In the genomic region with DNA sequence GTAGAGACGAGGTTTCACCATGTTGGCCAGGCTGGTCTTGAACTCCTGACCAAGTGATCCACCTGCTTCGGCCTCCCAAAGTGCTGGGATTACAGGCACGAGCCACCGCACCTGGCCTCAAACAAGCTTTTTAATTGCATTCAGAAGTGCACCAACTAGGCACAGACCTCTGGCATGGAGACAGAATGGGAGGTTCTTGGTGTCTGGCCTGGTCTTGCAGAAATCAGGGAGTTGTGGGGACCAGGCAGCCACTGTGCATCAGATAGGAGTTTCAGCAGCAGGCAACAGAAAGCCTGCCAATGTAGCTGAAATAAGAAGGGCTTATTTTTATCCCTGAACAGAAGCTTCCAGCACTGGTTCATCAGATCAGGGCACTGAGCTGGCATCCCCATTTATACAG, we compare ENCODE assay signal across 28 cellular contexts. TPM values are rescaled to one million over a fixed set of nuclear protein-coding genes. Genes with fewer than 3 reads are reported as not detected.
A peak's percentile ranks its signal among the peaks of the same experiment; 100 is the strongest.
DNase-seq lines count a peak whose midpoint lies in the region; ATAC-seq and TF ChIP-seq lines count a peak whose summit lies in the region.
"Had no signal": no experiment of that assay in that cellular context is flagged by ENCODE, and none has a peak within 500 bp of the region (broad histone marks: within the 10 kb centered on the region; RNA-seq: fewer than 3 reads in every experiment).

No MANE protein-coding gene starts in this region.

- H2AK5ac ChIP-seq in neuronal stem cell (ENCODE audit: low read depth, low read length): no peak overlapping the region

- peak overlapping the region in 7 of 11 experiments; percentile 38 to 84 (median 75); a peak in 10 of 22 replicates for H3K9ac ChIP-seq in BLaER1 treated with 17β-estradiol and CSF1 and Interleukin-3, amounts not matched to agents 10 nM and 100 nM
- peak overlapping the region; percentile 25 for H3K9ac ChIP-seq in Karpas-422 (ENCODE audit: low read length)
- H3K9ac ChIP-seq in SU-DHL-6 (ENCODE audit: low read length): peak overlapping the region; percentile 64
- no peak overlapping the region for H3K9ac ChIP-seq in neuronal stem cell (ENCODE audit: low read depth, low read length, poor library complexity)

- peak overlapping the region in 8 of 11 experiments; percentile 38 to 97 (median 84); a peak in 15 of 22 replicates for H3K27ac ChIP-seq in BLaER1 treated with 17β-estradiol and CSF1 and Interleukin-3, amounts not matched to agents 10 nM and 100 nM
- H3K27ac ChIP-seq in Karpas-422 (ENCODE audit: low read length): peak overlapping the region; percentile 57
- peak overlapping the region; percentile 99 for H3K27ac ChIP-seq in SU-DHL-6 (ENCODE audit: low read depth, low read length)
- no peak overlapping the region for H3K27ac ChIP-seq in neuronal stem cell (replicated peaks; ENCODE audit: low read length)
- H3K27ac ChIP-seq: epithelial cell of prostate, HL-60, SJCRH30, uterus had no signal

- H3K14ac ChIP-seq in neuronal stem cell (ENCODE audit: low read length): no peak overlapping the region

- POLR2A ChIA-PET in Caco-2 (lab: Charles Lee): no interaction called here

- no peak overlapping the region for H4K91ac ChIP-seq in neuronal stem cell (ENCODE audit: low read depth, low read length, poor library complexity)

- CTCF ChIA-PET in Caco-2 (lab: Charles Lee): no interaction called here

- no peak overlapping the region for H3K4me3 Mint-ChIP-seq in Caco-2 (ENCODE audit: unreplicated experiment)
- H3K4me3 Mint-ChIP-seq: activated naive CD8-positive, alpha-beta T cell; CD4-positive, alpha-beta T cell; HFFc6; memory B cell; natural killer cell had no signal

- no peaks in the 10 kb centered on the region; a peak in 1 of 22 replicates for H3K27me3 ChIP-seq in BLaER1 treated with 17β-estradiol and CSF1 and Interleukin-3, amounts not matched to agents 10 nM and 100 nM
- H3K27me3 ChIP-seq in Karpas-422 (ENCODE audit: low read length) (no peaks in the 10 kb centered on the region), SU-DHL-6 (ENCODE audit: low read length) (no peaks in the 10 kb centered on the region), neuronal stem cell (ENCODE audit: control insufficient read depth in 3 of 3, insufficient read depth in 3 of 3, low read depth in 1 of 3, low read length in 3 of 3) (peaks cover 0 to 7% (median 0%) of the 10 kb centered on the region in 3 experiments), Caco-2 (replicated peaks; ENCODE audit: control insufficient read depth, insufficient read depth, low read length) (no peaks in the 10 kb centered on the region)
- H3K27me3 ChIP-seq: uterus had no signal

- H3K4me3 ChIP-seq in BLaER1 treated with 17β-estradiol and CSF1 and Interleukin-3, amounts not matched to agents 10 nM and 100 nM: no peak overlapping the region
- H3K4me3 ChIP-seq in Karpas-422 (ENCODE audit: low read length) (no peak overlapping the region), SU-DHL-6 (ENCODE audit: insufficient read depth, low read length, poor library complexity, severe bottlenecking) (no peak overlapping the region), neuronal stem cell (ENCODE audit: low read length in 2 of 2) (no peak overlapping the region), Caco-2 (ENCODE audit: low read depth, low read length) (no peak overlapping the region)
- H3K4me3 ChIP-seq: SJCRH30, skin epidermis, uterus had no signal

- no peaks in the 10 kb centered on the region for H3K36me3 Mint-ChIP-seq in Caco-2 (ENCODE audit: insufficient read depth, unreplicated experiment)
- H3K36me3 Mint-ChIP-seq: activated naive CD8-positive, alpha-beta T cell; natural killer cell had no signal

- no peaks in the 10 kb centered on the region for H3K36me3 ChIP-seq in BLaER1 treated with 17β-estradiol and CSF1 and Interleukin-3, amounts not matched to agents 10 nM and 100 nM
- H3K36me3 ChIP-seq in Karpas-422 (ENCODE audit: insufficient read depth, low read length) (no peaks in the 10 kb centered on the region), SU-DHL-6 (ENCODE audit: low read length) (no peaks in the 10 kb centered on the region), neuronal stem cell (replicated peaks in 1 of 2; ENCODE audit: control insufficient read depth in 2 of 2, insufficient read depth in 2 of 2, low read length in 2 of 2) (no peaks in the 10 kb centered on the region), Caco-2 (ENCODE audit: control insufficient read depth, insufficient read depth, low read length) (no peaks in the 10 kb centered on the region)
- H3K36me3 ChIP-seq: SJCRH30, uterus had no signal

- intact Hi-C loops in Caco-2 (cut with micrococcal nuclease; ENCODE audit: unreplicated experiment): no loop called here

- no peak overlapping the region for H3K18ac ChIP-seq in neuronal stem cell (ENCODE audit: low read length)

- H3K4me1 Mint-ChIP-seq in Caco-2 (ENCODE audit: low read depth, unreplicated experiment): peaks cover 22% of the 10 kb centered on the region

- no peak overlapping the region for H2BK12ac ChIP-seq in neuronal stem cell (ENCODE audit: low read length)

- no peak overlapping the region for H2BK120ac ChIP-seq in neuronal stem cell (ENCODE audit: low read depth, low read length)

- no peaks in the 10 kb centered on the region for H3K9me3 ChIP-seq in BLaER1 treated with 17β-estradiol and CSF1 and Interleukin-3, amounts not matched to agents 10 nM and 100 nM (replicated peaks in 1 of 11)
- H3K9me3 ChIP-seq in Karpas-422 (ENCODE audit: low read length) (no peaks in the 10 kb centered on the region), SU-DHL-6 (ENCODE audit: insufficient read depth, low read length) (no peaks in the 10 kb centered on the region), neuronal stem cell (replicated peaks in 1 of 2; ENCODE audit: control insufficient read depth in 2 of 2, insufficient read depth in 1 of 2, low read depth in 1 of 2, low read length in 2 of 2) (no peaks in the 10 kb centered on the region), Caco-2 (no peaks in the 10 kb centered on the region)
- H3K9me3 ChIP-seq: SJCRH30, uterus had no signal

- H3K27ac Mint-ChIP-seq in Caco-2 (ENCODE audit: unreplicated experiment): no peak overlapping the region
- H3K27ac Mint-ChIP-seq: activated naive CD8-positive, alpha-beta T cell; CD4-positive, alpha-beta T cell; HFFc6; memory B cell; natural killer cell had no signal

- no peaks in the 10 kb centered on the region for H3K79me1 ChIP-seq in neuronal stem cell (ENCODE audit: low read depth, low read length)

- H3F3A ChIP-seq in SU-DHL-6 (ENCODE audit: insufficient read depth): peaks cover 67% of the 10 kb centered on the region

- no peaks in the 10 kb centered on the region for H4K20me1 ChIP-seq in BLaER1 treated with 17β-estradiol and CSF1 and Interleukin-3, amounts not matched to agents 10 nM and 100 nM
- H4K20me1 ChIP-seq in Karpas-422 (ENCODE audit: insufficient read depth, low read depth, low read length) (no peaks in the 10 kb centered on the region), SU-DHL-6 (ENCODE audit: low read depth, low read length) (no peaks in the 10 kb centered on the region)

- H3K4me2 ChIP-seq in BLaER1 treated with 17β-estradiol and CSF1 and Interleukin-3, amounts not matched to agents 10 nM and 100 nM: peak overlapping the region in 9 of 11 experiments; percentile 77 to 94 (median 82); a peak in 15 of 22 replicates
- H3K4me2 ChIP-seq in Karpas-422 (ENCODE audit: low read depth, low read length, poor library complexity, severe bottlenecking): peak overlapping the region; percentile 58
- H3K4me2 ChIP-seq in SU-DHL-6 (ENCODE audit: low read depth, low read length, poor library complexity, severe bottlenecking): peak overlapping the region; percentile 70
- no peak overlapping the region for H3K4me2 ChIP-seq in neuronal stem cell (ENCODE audit: insufficient read depth, low read length, poor library complexity, severe bottlenecking)

- peak overlapping the region; percentile 47 for H2BK15ac ChIP-seq in neuronal stem cell (ENCODE audit: low read length)

- no peak overlapping the region for H2BK5ac ChIP-seq in neuronal stem cell (ENCODE audit: low read length)

- no peaks in the 10 kb centered on the region for H3K9me2 ChIP-seq in Karpas-422 (replicated peaks; ENCODE audit: insufficient read depth, low read length)
- H3K9me2 ChIP-seq in SU-DHL-6 (replicated peaks; ENCODE audit: insufficient read depth, low read length): no peaks in the 10 kb centered on the region

- peaks cover 6% of the 10 kb centered on the region for H3K27me3 Mint-ChIP-seq in Caco-2 (ENCODE audit: insufficient read depth, unreplicated experiment)

- H3K9me3 Mint-ChIP-seq in Caco-2 (ENCODE audit: unreplicated experiment): no peaks in the 10 kb centered on the region
- H3K9me3 Mint-ChIP-seq: CD4-positive, alpha-beta T cell; memory B cell; natural killer cell had no signal

- H2AFZ ChIP-seq in Karpas-422 (ENCODE audit: low read length) (peak overlapping the region; percentile 6; the same call in 1 of the 2 replicates), SU-DHL-6 (ENCODE audit: low read depth, low read length, severe bottlenecking) (no peak overlapping the region), neuronal stem cell (ENCODE audit: low read length) (no peak overlapping the region)

- H3K79me2 ChIP-seq in Karpas-422 (ENCODE audit: low read length): no peaks in the 10 kb centered on the region
- no peaks in the 10 kb centered on the region for H3K79me2 ChIP-seq in SU-DHL-6 (ENCODE audit: insufficient read depth, low read length)

- DNase-seq in Karpas-422: no peak
- DNase-seq in neuronal stem cell (ENCODE audit: low spot score): no peak
- no peak for DNase-seq in OCI-M2 (lab: John Stamatoyannopoulos, UW; ENCODE audit: unreplicated experiment)
- no peak for DNase-seq in Caco-2
- DNase-seq: CD4-positive, alpha-beta T cell; dermis blood vessel endothelial cell; EL; foreskin fibroblast; HFFc6; kidney; natural killer cell; NCI-H187; NCI-H524; PC-3; SJCRH30; stimulated activated CD4-positive, alpha-beta T cell treated with anti-CD3 and anti-CD28 coated beads, Interleukin-2, amount 100 ng/mL, for 48 hours; T-helper 2 cell; uterus had no signal

- BruUV-seq in Caco-2 (replicated peaks; lab: Mats Ljungman, UMichigan): no TSS peak

- TF ChIP-seq CTCF in SU-DHL-6 (IDR thresholded peaks at IDR 0.05; ENCODE audit: insufficient read depth, low read length, poor library complexity, severe bottlenecking) (no peak), Caco-2 (IDR thresholded peaks at IDR 0.05; ENCODE audit: insufficient read depth in 1 of 2, low read depth in 1 of 2, low read length in 1 of 2, severe bottlenecking in 1 of 2, unreplicated experiment in 1 of 2) (no peak)

- ATAC-seq in HG02798 (IDR thresholded peaks at IDR 0.05; ENCODE audit: poor library complexity, unreplicated experiment) (no peak), HG03432 (IDR thresholded peaks at IDR 0.05; ENCODE audit: unreplicated experiment) (no peak)
- ATAC-seq: natural killer cell, PC-3 had no signal

- no peak overlapping the region for H3K4ac ChIP-seq in neuronal stem cell (ENCODE audit: low read length)

- no CpG with 5 or more reads among the region's 4 CpGs for WGBS in neuronal stem cell (ENCODE audit: extremely low coverage in 2 of 2, insufficient read length in 2 of 2, insufficient replicate concordance in 1 of 2), 2 donors

- H3K23ac ChIP-seq in neuronal stem cell (ENCODE audit: low read depth, low read length, poor library complexity): no peak overlapping the region

- H3K4me1 ChIP-seq in BLaER1 treated with 17β-estradiol and CSF1 and Interleukin-3, amounts not matched to agents 10 nM and 100 nM: peaks cover 33 to 98% (median 93%) of the 10 kb centered on the region in 10 experiments
- H3K4me1 ChIP-seq in Karpas-422 (ENCODE audit: low read length) (peaks cover 79% of the 10 kb centered on the region), neuronal stem cell (ENCODE audit: control insufficient read depth in 2 of 2, insufficient read depth in 1 of 2, low read depth in 1 of 2, low read length in 2 of 2) (peaks cover 0 to 8% of the 10 kb centered on the region in 2 donors), Caco-2 (peaks cover 15% of the 10 kb centered on the region)
- H3K4me1 ChIP-seq: SJCRH30 had no signal

- no peak overlapping the region for H4K8ac ChIP-seq in neuronal stem cell (ENCODE audit: low read depth, low read length)

RNA-seq across cellular contexts. Expression of a gene that starts 22.2 kb away (rescaled TPM):
- total RNA-seq in Karpas-422 (2014; rRNA removed; shearing (Covaris generic); ENCODE audit: low replicate concordance): 0.37 TPM in 1 of 2 replicates, not detected in the other
- 0.06 TPM for polyA plus RNA-seq in neuronal stem cell (2013, experiment 1 of 2)
- 0.18 TPM for polyA plus RNA-seq in neuronal stem cell (2013, experiment 2 of 2)
- not detected in 2 replicates for total RNA-seq in Caco-2 (2022)
- total RNA-seq: CD4-positive, alpha-beta T cell; dermis blood vessel endothelial cell; HFFc6; kidney; natural killer cell; PC-3; pulmonary artery endothelial cell; SJCRH30 had no signal

RNA-seq across cellular contexts. Expression of a gene that starts 49.9 kb away (rescaled TPM):
- total RNA-seq in Karpas-422 (2014; rRNA removed; shearing (Covaris generic); ENCODE audit: low replicate concordance): 24.1 and 52.1 TPM in 2 replicates
- polyA plus RNA-seq in neuronal stem cell (2013, experiment 1 of 2): 0.07 TPM
- 0.06 TPM for polyA plus RNA-seq in neuronal stem cell (2013, experiment 2 of 2)
- total RNA-seq in Caco-2 (2022): not detected in 2 replicates
- total RNA-seq: CD4-positive, alpha-beta T cell; dermis blood vessel endothelial cell; HFFc6; PC-3; pulmonary artery endothelial cell; SJCRH30 had no signal

Comparison
In these comparisons a context has a peak if more than half of its experiments do, and no peak if none do; other contexts are left out.
1. RNA of a gene that starts 49.9 kb away (total RNA-seq): 24.1 to 52.1 TPM in Karpas-422; not detected in Caco-2; every median in the first group is over 10 times any median in the second.